Comparison of ENCODE assay signal across 28 cellular contexts in the genomic region with DNA sequence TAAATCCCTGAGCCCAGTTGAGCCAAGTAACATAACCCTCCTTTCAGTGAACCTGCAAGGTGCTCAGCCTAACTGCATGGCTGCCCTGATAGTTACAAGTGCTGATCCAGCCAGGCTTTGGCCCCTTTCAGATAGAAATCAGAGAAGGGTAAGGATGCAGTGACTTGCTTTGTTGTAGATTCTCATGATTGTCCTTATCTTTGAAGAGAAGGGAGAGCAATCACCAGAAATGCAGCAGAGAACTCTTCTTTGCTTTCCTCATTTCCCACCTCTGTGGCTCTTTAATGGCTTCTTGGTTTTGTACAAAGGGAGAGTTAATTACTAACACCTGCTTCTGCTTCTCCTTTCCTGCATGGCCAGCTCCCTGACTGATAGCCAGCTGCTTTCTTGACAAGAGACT.
DNase-seq lines count a peak whose midpoint lies in the region; ATAC-seq, FAIRE-seq and TF ChIP-seq lines count a peak whose summit lies in the region.
"Had no signal": no experiment of that assay in that cellular context is flagged by ENCODE, and none has a peak within 500 bp of the region (broad histone marks: within the 10 kb centered on the region; RNA-seq: fewer than 3 reads in every experiment).

No MANE protein-coding gene starts in this region.

- peaks cover 4% of the 10 kb centered on the region for H3K27me3 Mint-ChIP-seq in neural progenitor cell (ENCODE audit: insufficient read depth, low read depth)

- H3K4me1 ChIP-seq in RWPE2 (ENCODE audit: insufficient read depth, poor library complexity, severe bottlenecking) (peaks cover 22% of the 10 kb centered on the region), neural progenitor cell (peaks cover 18% of the 10 kb centered on the region)

- H3K4me3 Mint-ChIP-seq in neural progenitor cell, result no peak overlapping the region
- H3K4me3 Mint-ChIP-seq: activated CD8-positive, alpha-beta T cell treated with anti-CD3 and anti-CD28 coated beads, Interleukin-2, amount 10 ng/mL, durations not matched to agents 7 days and 5 days; CD14-positive monocyte; natural killer cell treated with Interleukin-12 subunit alpha and Interleukin-12 subunit beta and Interleukin-15 and Interleukin-18, amount 100 ng/mL, for 72 hours; T-helper 1 cell treated with Interleukin-12 subunit alpha and Interleukin-12 subunit beta and Interleukin-4 antibody, amounts not matched to agents 30 μg/mL and 1 μg/mL, for 36 hours had no signal

- no peaks in the 10 kb centered on the region for H3K9me3 ChIP-seq in RWPE2 (ENCODE audit: severe bottlenecking)
- no peaks in the 10 kb centered on the region for H3K9me3 ChIP-seq in neural progenitor cell (ENCODE audit: low read depth)
- H3K9me3 ChIP-seq: ovary had no signal

- FAIRE-seq in GM12892 (lab: Jason Lieb, UNC), result no peak
- FAIRE-seq: A204.1, endometrium, small intestine had no signal

- no peak overlapping the region for H3K9ac ChIP-seq in neural progenitor cell

- no peaks in the 10 kb centered on the region for H3K36me3 ChIP-seq in RWPE2 (ENCODE audit: low read depth)
- no peaks in the 10 kb centered on the region for H3K36me3 ChIP-seq in neural progenitor cell
- H3K36me3 ChIP-seq: ovary had no signal

- H3K36me3 Mint-ChIP-seq in neural progenitor cell, result no peaks in the 10 kb centered on the region
- H3K36me3 Mint-ChIP-seq: CD14-positive monocyte; natural killer cell treated with Interleukin-12 subunit alpha and Interleukin-12 subunit beta and Interleukin-15 and Interleukin-18, amount 100 ng/mL, for 72 hours had no signal

- peaks cover 13% of the 10 kb centered on the region for H3F3A ChIP-seq in neural progenitor cell (ENCODE audit: low read depth)

- DNase-seq in NCI-H2107 treated with DMSO at 0.1 percent for 48 hours (lab: John Stamatoyannopoulos, UW; ENCODE audit: unreplicated experiment), result peak; percentile 73
- DNase-seq in NCI-H2107 (lab: John Stamatoyannopoulos, UW), result no peak
- DNase-seq in NCI-H146 treated with DMSO at 0.1 percent for 48 hours (lab: John Stamatoyannopoulos, UW; ENCODE audit: unreplicated experiment), result peak; percentile 61
- DNase-seq in RWPE2 (ENCODE audit: low spot score), result no peak
- peak; percentile 33 for DNase-seq in neural progenitor cell (ENCODE audit: low spot score)
- no peak for DNase-seq in HuH-7 (ENCODE audit: low spot score)
- DNase-seq in GM12892 (ENCODE audit: insufficient read length), result no peak
- DNase-seq: activated CD4-positive, alpha-beta T cell treated with anti-CD3 and anti-CD28 coated beads for 1 hour; activated CD8-positive, alpha-beta T cell treated with anti-CD3 and anti-CD28 coated beads, Interleukin-2, amount 10 ng/mL, durations not matched to agents 7 days and 5 days; amygdala; dorsolateral prefrontal cortex; hippocampal formation; Kasumi-1; left cardiac atrium; ovary; PC-9; Right ventricle myocardium superior; small intestine; stimulated activated naive CD4-positive, alpha-beta T cell had no signal

- H3K4me2 ChIP-seq in neural progenitor cell, result peak overlapping the region; percentile 53
- H3K4me2 ChIP-seq: PC-9 had no signal

- H3K4me3 ChIP-seq in RWPE2 (ENCODE audit: severe bottlenecking), result no peak overlapping the region
- H3K4me3 ChIP-seq in neural progenitor cell, result no peak overlapping the region
- H3K4me3 ChIP-seq: dorsolateral prefrontal cortex, ovary, PC-9 had no signal

- TF ChIP-seq POLR2A in GM12892 (IDR thresholded peaks at IDR 0.05; ENCODE audit: low read depth, low read length), result no peak

- H3K27me3 ChIP-seq in RWPE2 (ENCODE audit: insufficient read depth, poor library complexity, severe bottlenecking) (no peaks in the 10 kb centered on the region), neural progenitor cell (no peaks in the 10 kb centered on the region)
- H3K27me3 ChIP-seq: ovary had no signal

- H3K27ac ChIP-seq in RWPE2 (ENCODE audit: poor library complexity, severe bottlenecking), result peak overlapping the region; percentile 50
- H3K27ac ChIP-seq in neural progenitor cell, result peak overlapping the region; percentile 75
- H3K27ac ChIP-seq: dorsolateral prefrontal cortex, ovary, PC-9 had no signal

- no peaks in the 10 kb centered on the region for H4K20me1 ChIP-seq in neural progenitor cell (ENCODE audit: low read depth)

- peak overlapping the region; percentile 15 for H2AFZ ChIP-seq in neural progenitor cell (replicated peaks)
- H2AFZ ChIP-seq: PC-9 had no signal

- H3K79me2 ChIP-seq in neural progenitor cell (ENCODE audit: low read depth), result no peaks in the 10 kb centered on the region

- no peak for ATAC-seq in RWPE2 (ENCODE audit: low read depth)
- ATAC-seq in activated CD4-positive, CD25-positive, alpha-beta regulatory T cell treated with anti-CD3 and anti-CD28 coated beads, Interleukin-2, amount 50 U/mL, for 24 hours, result no peak
- ATAC-seq: activated CD8-positive, alpha-beta T cell treated with anti-CD3 and anti-CD28 coated beads, Interleukin-2, amount 10 ng/mL, durations not matched to agents 7 days and 5 days; activated naive CD4-positive, alpha-beta T cell treated with anti-CD3 and anti-CD28 coated beads, Interleukin-2, amount 50 U/mL, for 72 hours; HCT116; left cardiac atrium; SK-N-SH treated with all-trans-retinoic acid at 6 μM for 48 hours had no signal

- H3K4me1 Mint-ChIP-seq in neural progenitor cell, result peaks cover 5% of the 10 kb centered on the region
- H3K4me1 Mint-ChIP-seq: CD14-positive monocyte had no signal

- TF ChIP-seq CTCF in RWPE2 (IDR thresholded peaks at IDR 0.05; ENCODE audit: poor library complexity, severe bottlenecking), result no peak
- TF ChIP-seq CTCF in neural progenitor cell (IDR thresholded peaks at IDR 0.05), result no peak

- H3K27ac Mint-ChIP-seq in neural progenitor cell, result no peak overlapping the region
- H3K27ac Mint-ChIP-seq: activated CD8-positive, alpha-beta T cell treated with anti-CD3 and anti-CD28 coated beads, Interleukin-2, amount 10 ng/mL, durations not matched to agents 7 days and 5 days; activated naive CD4-positive, alpha-beta T cell treated with anti-CD3 and anti-CD28 coated beads, Interleukin-2, amount 50 U/mL, for 72 hours; CD14-positive monocyte; natural killer cell treated with Interleukin-12 subunit alpha and Interleukin-12 subunit beta and Interleukin-15 and Interleukin-18, amount 100 ng/mL, for 72 hours; T-helper 1 cell treated with Interleukin-12 subunit alpha and Interleukin-12 subunit beta and Interleukin-4 antibody, amounts not matched to agents 30 μg/mL and 1 μg/mL, for 36 hours had no signal

- no peaks in the 10 kb centered on the region for H3K9me3 Mint-ChIP-seq in neural progenitor cell
- H3K9me3 Mint-ChIP-seq: natural killer cell treated with Interleukin-12 subunit alpha and Interleukin-12 subunit beta and Interleukin-15 and Interleukin-18, amount 100 ng/mL, for 72 hours; T-helper 1 cell treated with Interleukin-12 subunit alpha and Interleukin-12 subunit beta and Interleukin-4 antibody, amounts not matched to agents 30 μg/mL and 1 μg/mL, for 36 hours had no signal

Comparison
In these comparisons a context has a peak if more than half of its experiments do, and no peak if none do; other contexts are left out.
1. DNase-seq: peak in NCI-H2107 treated with DMSO at 0.1 percent for 48 hours (single experiment), NCI-H146 treated with DMSO at 0.1 percent for 48 hours (single experiment) and neural progenitor cell (single experiment); none in NCI-H2107 (single experiment), RWPE2 (single experiment), HuH-7 (single experiment) and GM12892 (single experiment).